1 cellular context compared by ENCODE assay signal in genomic region chr12:52903285-52903854, GRCh38.
TF ChIP-seq lines count a peak whose summit lies in the region.

No MANE protein-coding gene starts in this region.

TF ChIP-seq in HEK293, 187 proteins besides CTCF, POLR2A, EP300 and RAD21 (continued from another document and continues in another):
- TF ChIP-seq KLF17 (tag by site-specific recombination; IDR thresholded peaks at IDR 0.05) (peak; percentile 83), SCRT1 (tag by site-specific recombination; IDR thresholded peaks at IDR 0.05; ENCODE audit: borderline replicate concordance) (peak; percentile 47; the same call in 1 of the 2 replicates), ZNF629 (tag by site-specific recombination; IDR thresholded peaks at IDR 0.05) (peak; percentile 14; the same call in 1 of the 2 replicates), SCRT2 (tag by site-specific recombination; IDR thresholded peaks at IDR 0.05) (peak; percentile 79), ZNF146 (tag by site-specific recombination; IDR thresholded peaks at IDR 0.05) (peak; percentile 34), KLF8 (tag by site-specific recombination; IDR thresholded peaks at IDR 0.05) (peak; percentile 99), IKZF3 (tag by site-specific recombination; IDR thresholded peaks at IDR 0.05) (peak; percentile 58), ZNF449 (tag by site-specific recombination; IDR thresholded peaks at IDR 0.05) (peak; percentile 63; the same call in 1 of the 2 replicates), ZNF843 (tag by site-specific recombination; IDR thresholded peaks at IDR 0.05) (peak; percentile 34; the same call in 1 of the 2 replicates), YY1 (tag by site-specific recombination; IDR thresholded peaks at IDR 0.05) (peak; percentile 62; the same call in 1 of the 2 replicates), GLIS2 (tag by site-specific recombination; IDR thresholded peaks at IDR 0.05) (peak; percentile 95), ZBTB20 (tag by site-specific recombination; IDR thresholded peaks at IDR 0.05) (peak; percentile 98), ZFP69B (tag by site-specific recombination; IDR thresholded peaks at IDR 0.05) (0 out of 2 replicates have a peak, but pooled peaks have one; percentile 38), ZBTB10 (tag by site-specific recombination; IDR thresholded peaks at IDR 0.05) (peak; percentile 18; the same call in 1 of the 2 replicates), PRDM4 (tag by site-specific recombination; IDR thresholded peaks at IDR 0.05) (0 out of 2 replicates have a peak, but pooled peaks have one; percentile 55), HOXC10 (CRISPR knock-in tag; IDR thresholded peaks at IDR 0.05) (no peak), ZNF24 (tag by site-specific recombination; IDR thresholded peaks at IDR 0.05) (peak; percentile 84), FEZF1 (tag by site-specific recombination; IDR thresholded peaks at IDR 0.05) (0 out of 2 replicates have a peak, but pooled peaks have one; percentile 20), ZNF701 (tag by site-specific recombination; IDR thresholded peaks at IDR 0.05) (no peak), ZNF10 (tag by site-specific recombination; IDR thresholded peaks at IDR 0.05) (peak; percentile 57; the same call in 1 of the 2 replicates), ZBTB17 (tag by site-specific recombination; IDR thresholded peaks at IDR 0.05) (peak; percentile 84), ZNF645 (tag by site-specific recombination; IDR thresholded peaks at IDR 0.05) (no peak), ZBTB21 (tag by site-specific recombination; IDR thresholded peaks at IDR 0.05) (0 out of 2 replicates have a peak, but pooled peaks have one; percentile 13), TSHZ1 (tag by site-specific recombination; IDR thresholded peaks at IDR 0.05; ENCODE audit: borderline replicate concordance) (0 out of 2 replicates have a peak, but pooled peaks have one; percentile 24), SP7 (tag by site-specific recombination; IDR thresholded peaks at IDR 0.05) (peak; percentile 57), ZNF19 (tag by site-specific recombination; IDR thresholded peaks at IDR 0.05; ENCODE audit: low read depth) (no peak), WT1 (tag by site-specific recombination; IDR thresholded peaks at IDR 0.05) (peak; percentile 52; the same call in 1 of the 2 replicates), ZSCAN30 (tag by site-specific recombination; IDR thresholded peaks at IDR 0.05) (peak; percentile 98), ZNF747 (tag by site-specific recombination; IDR thresholded peaks at IDR 0.05) (no peak), KLF1 (tag by site-specific recombination; IDR thresholded peaks at IDR 0.05) (peak; percentile 99), PRDM10 (tag by site-specific recombination; IDR thresholded peaks at IDR 0.05) (no peak), ZNF335 (tag by site-specific recombination; conservative IDR thresholded peaks at IDR 0.05) (peak; percentile 81), ZNF660 (tag by site-specific recombination; IDR thresholded peaks at IDR 0.05) (peak; percentile 81; the same call in 1 of the 2 replicates), ZNF26 (tag by site-specific recombination; IDR thresholded peaks at IDR 0.05) (no peak), ZSCAN5A (tag by site-specific recombination; IDR thresholded peaks at IDR 0.05) (peak; percentile 52; the same call in 1 of the 2 replicates), SP2 (tag by site-specific recombination; IDR thresholded peaks at IDR 0.05) (peak; percentile 71), ZIC2 (tag by site-specific recombination; IDR thresholded peaks at IDR 0.05) (peak; percentile 79)
